1 cellular context compared by ENCODE assay signal in genomic region chr14:69133206-69134125, GRCh38.
TF ChIP-seq lines count a peak whose summit lies in the region.

No MANE protein-coding gene starts in this region.

TF ChIP-seq in K562, 482 proteins besides CTCF, POLR2A, EP300 and RAD21 (continued from another document and continues in another):
- TF ChIP-seq ATF2 (CRISPR knock-in tag; IDR thresholded peaks at IDR 0.05): no peak
- no peak for TF ChIP-seq CBX3 (IDR thresholded peaks at IDR 0.05; ENCODE audit: borderline replicate concordance in 1 of 2, low read length in 2 of 2)
- TF ChIP-seq CREB3L1 (IDR thresholded peaks at IDR 0.05; ENCODE audit: borderline replicate concordance, low read depth): no peak
- no peak for TF ChIP-seq REST (CRISPR knock-in tag; IDR thresholded peaks at IDR 0.05; ENCODE audit: low read depth)
- TF ChIP-seq ZNF644 (tag; IDR thresholded peaks at IDR 0.05; ENCODE audit: low read depth): no peak
- no peak for TF ChIP-seq GTF3C2 (IDR thresholded peaks at IDR 0.05; ENCODE audit: borderline replicate concordance, extremely low read depth, insufficient read length)
- TF ChIP-seq MGA (IDR thresholded peaks at IDR 0.05): no peak
- no peak for TF ChIP-seq RERE (CRISPR knock-in tag; IDR thresholded peaks at IDR 0.05; ENCODE audit: borderline replicate concordance)
- no peak for TF ChIP-seq TCF7L2 (IDR thresholded peaks at IDR 0.05; ENCODE audit: low read depth, low read length)
- TF ChIP-seq JUNB (CRISPR knock-in tag; conservative IDR thresholded peaks at IDR 0.05): no peak
- TF ChIP-seq OTX1 (CRISPR knock-in tag; IDR thresholded peaks at IDR 0.05): no peak
- no peak for TF ChIP-seq POLR3G (IDR thresholded peaks at IDR 0.05; ENCODE audit: extremely low read depth, insufficient read length, insufficient replicate concordance)
- no peak for TF ChIP-seq KHSRP (IDR thresholded peaks at IDR 0.05)
- no peak for TF ChIP-seq ETS2 (tag; IDR thresholded peaks at IDR 0.05; ENCODE audit: borderline replicate concordance, poor library complexity, severe bottlenecking)
- no peak for TF ChIP-seq U2AF2 (optimal IDR thresholded peaks at IDR 0.05; ENCODE audit: low read depth, low read length)
- TF ChIP-seq ZNF175 (CRISPR knock-in tag; IDR thresholded peaks at IDR 0.05; ENCODE audit: low read depth): peak; percentile 71; the same call in 1 of the 2 replicates
- TF ChIP-seq E2F6 (IDR thresholded peaks at IDR 0.05; ENCODE audit: borderline replicate concordance in 1 of 2, extremely low read depth in 1 of 2, insufficient read depth in 1 of 2, insufficient read length in 1 of 2, low read depth in 1 of 2, low read length in 1 of 2, poor library complexity in 1 of 2, severe bottlenecking in 1 of 2): no peak
- no peak for TF ChIP-seq POU5F1 (IDR thresholded peaks at IDR 0.05; ENCODE audit: borderline replicate concordance, low read depth, low read length, partially characterized antibody)
- TF ChIP-seq ESRRB (CRISPR knock-in tag; IDR thresholded peaks at IDR 0.05; ENCODE audit: borderline replicate concordance): no peak
- no peak for TF ChIP-seq RNF2 (IDR thresholded peaks at IDR 0.05)
- no peak for TF ChIP-seq ZNF589 (CRISPR knock-in tag; IDR thresholded peaks at IDR 0.05; ENCODE audit: low read depth)
